16 cellular contexts compared by ENCODE assay signal in genomic region chrX:22351966-22352365, GRCh38.
DNase-seq lines count a peak whose midpoint lies in the region; FAIRE-seq and TF ChIP-seq lines count a peak whose summit lies in the region.
"Had no signal": no experiment of that assay in that cellular context is flagged by ENCODE, and none has a peak within 500 bp of the region (broad histone marks: within the 10 kb centered on the region; RNA-seq: fewer than 3 reads in every experiment).

No MANE protein-coding gene starts in this region.

- H3K79me2 ChIP-seq in endothelial cell of umbilical vein (ENCODE audit: control insufficient read depth, insufficient read depth, low read length) (no peaks in the 10 kb centered on the region), H9 (ENCODE audit: insufficient read depth, low read length) (no peaks in the 10 kb centered on the region)

- H3K79me1 ChIP-seq in H9 (ENCODE audit: insufficient read depth, low read depth, low read length, poor library complexity, severe bottlenecking) = no peaks in the 10 kb centered on the region

- H2AFZ ChIP-seq in endothelial cell of umbilical vein (ENCODE audit: low read depth, low read length) (no peak overlapping the region), H9 (ENCODE audit: low read length) (no peak overlapping the region)

- peaks cover 4% of the 10 kb centered on the region for H3K23me2 ChIP-seq in H9 (ENCODE audit: insufficient read length, low read depth, low read length, poor library complexity, severe bottlenecking)

- no peak overlapping the region for H3K23ac ChIP-seq in H9 (ENCODE audit: insufficient read length, low read depth, low read length)

- TF ChIP-seq CTCF in MCF 10A (IDR thresholded peaks at IDR 0.05; ENCODE audit: unreplicated experiment) (no peak), breast epithelium (IDR thresholded peaks at IDR 0.05) (no peak), endothelial cell of umbilical vein (IDR thresholded peaks at IDR 0.05; ENCODE audit: extremely low read depth in 1 of 2, insufficient read depth in 1 of 2, low read depth in 1 of 2, low read length in 2 of 2) (no peak), H9 (conservative IDR thresholded peaks at IDR 0.05) (no peak)

- no peak overlapping the region for H3K14ac ChIP-seq in H9 (ENCODE audit: insufficient read depth, low read length)

- no peak overlapping the region for H4K8ac ChIP-seq in H9 (replicated peaks; ENCODE audit: insufficient read length, low read depth, low read length)

- H3K56ac ChIP-seq in H9 (ENCODE audit: insufficient read length, low read depth, low read length) = no peak overlapping the region

- H3K4me1 Mint-ChIP-seq in MCF 10A (ENCODE audit: insufficient read depth, unreplicated experiment) (peaks cover 5% of the 10 kb centered on the region), H9 (peaks cover 20 to 28% of the 10 kb centered on the region in 2 experiments)
- H3K4me1 Mint-ChIP-seq: CD14-positive monocyte had no signal

- H3K36me3 ChIP-seq in breast epithelium = no peaks in the 10 kb centered on the region
- H3K36me3 ChIP-seq in endothelial cell of umbilical vein (ENCODE audit: control insufficient read depth in 2 of 2, extremely low read depth in 1 of 2, insufficient read depth in 2 of 2, low read length in 2 of 2) = no peaks in the 10 kb centered on the region

- H3K27me3 Mint-ChIP-seq in MCF 10A (ENCODE audit: insufficient read depth, unreplicated experiment) (peaks cover 87% of the 10 kb centered on the region), H9 (ENCODE audit: low read depth) (no peaks in the 10 kb centered on the region)

- H3K9ac ChIP-seq in endothelial cell of umbilical vein (replicated peaks; ENCODE audit: extremely low read depth, insufficient read depth, low read length) (no peak overlapping the region), H9 (ENCODE audit: extremely low read depth, insufficient read length, low read length) (no peak overlapping the region)

- no peak overlapping the region for H2BK120ac ChIP-seq in H9 (ENCODE audit: low read depth, low read length, poor library complexity, severe bottlenecking)

- H2BK5ac ChIP-seq in H9 (ENCODE audit: insufficient read length, low read length) = no peak overlapping the region

- no peak overlapping the region for H2BK15ac ChIP-seq in H9 (ENCODE audit: low read depth, low read length)

- BruUV-seq in MCF 10A (replicated peaks; lab: Mats Ljungman, UMichigan) = no TSS peak
- BruUV-seq in endothelial cell of umbilical vein (replicated peaks; lab: Mats Ljungman, UMichigan) = no TSS peak

- no peak for TF ChIP-seq POLR2A in breast epithelium (IDR thresholded peaks at IDR 0.05)
- TF ChIP-seq POLR2A in endothelial cell of umbilical vein (IDR thresholded peaks at IDR 0.05; ENCODE audit: low read depth, low read length) = no peak
- TF ChIP-seq POLR2A in erythroblast (IDR thresholded peaks at IDR 0.05; ENCODE audit: low read length) = no peak

- no peaks in the 10 kb centered on the region for H3K36me3 Mint-ChIP-seq in MCF 10A (ENCODE audit: insufficient read depth, unreplicated experiment)
- H3K36me3 Mint-ChIP-seq in H9 (ENCODE audit: insufficient read depth in 1 of 3, low read depth in 3 of 3) = no peaks in the 10 kb centered on the region; a peak in 1 of 7 replicates
- H3K36me3 Mint-ChIP-seq: CD14-positive monocyte had no signal

- H3K4me3 Mint-ChIP-seq in MCF 10A (ENCODE audit: unreplicated experiment) = no peak overlapping the region
- no peak overlapping the region for H3K4me3 Mint-ChIP-seq in H9
- H3K4me3 Mint-ChIP-seq: CD14-positive monocyte had no signal

- no peak overlapping the region for H2AK5ac ChIP-seq in H9 (ENCODE audit: insufficient read length, low read length)

- H3K18ac ChIP-seq in H9 (ENCODE audit: insufficient read length, low read depth, low read length) = no peak overlapping the region

- dilution Hi-C loops in endothelial cell of umbilical vein (cut with MboI; ENCODE audit: extremely low pct_ligation_motif_present, low sequenced_read_pairs) = no loop called here

- H4K20me1 ChIP-seq in endothelial cell of umbilical vein (replicated peaks; ENCODE audit: control insufficient read depth, extremely low read depth, insufficient read depth, low read length) (no peaks in the 10 kb centered on the region), H9 (ENCODE audit: control insufficient read depth, insufficient read depth, insufficient read length) (no peaks in the 10 kb centered on the region)

- no peak overlapping the region for H3K27ac Mint-ChIP-seq in MCF 10A (ENCODE audit: low read depth, unreplicated experiment)
- H3K27ac Mint-ChIP-seq in H9 = no peak overlapping the region
- H3K27ac Mint-ChIP-seq: CD14-positive monocyte had no signal

- POLR2A ChIA-PET in MCF 10A (lab: Yijun Ruan, JAX) (no interaction called here), endothelial cell of umbilical vein (lab: Charles Lee) (no interaction called here)

- no CpG with 5 or more reads among the region's 4 CpGs for WGBS in H9 (ENCODE audit: extremely low coverage, insufficient read length, low lambda C conversion rate)

- H3K27me3 ChIP-seq in breast epithelium (peaks cover 0 to 20% of the 10 kb centered on the region in 2 donors), endothelial cell of umbilical vein (ENCODE audit: control insufficient read depth in 2 of 2, insufficient read depth in 2 of 2, low read length in 2 of 2) (no peaks in the 10 kb centered on the region), H9 (ENCODE audit: insufficient read depth, low read length) (no peaks in the 10 kb centered on the region)

- intact Hi-C loops in MCF 10A (cut with micrococcal nuclease) = loop anchor here (10.0 kb wide), 1 partner anchor 367 kb away; no protein-coding TSS in a partner anchor
- intact Hi-C loops in breast epithelium (cut with DNase I; ENCODE audit: low total_unique reads) = no loop called here
- intact Hi-C loops in endothelial cell of umbilical vein (cut with micrococcal nuclease) = no loop called here

- CTCF ChIA-PET in MCF 10A (lab: Yijun Ruan, JAX) (interaction anchor here (1.0 kb wide), 1 partner anchor 215 kb away, joined by 4 read pairs; no protein-coding TSS in a partner anchor), endothelial cell of umbilical vein (lab: Charles Lee) (no interaction called here)

- H3K27ac ChIP-seq in breast epithelium = no peak overlapping the region
- no peak overlapping the region for H3K27ac ChIP-seq in endothelial cell of umbilical vein (ENCODE audit: insufficient read depth, low read depth, low read length)
- no peak overlapping the region for H3K27ac ChIP-seq in H9 (ENCODE audit: insufficient read length, low read depth, low read length)
- H3K27ac ChIP-seq: 22Rv1 had no signal

- H3K4ac ChIP-seq in H9 (ENCODE audit: low read depth, low read length) = no peak overlapping the region

- peak; percentile 18 for DNase-seq in MCF 10A (ENCODE audit: unreplicated experiment)
- DNase-seq in breast epithelium (ENCODE audit: low spot score in 2 of 2) = no peak
- peak; percentile 8 for DNase-seq in RCC 7860 (ENCODE audit: low spot score)
- peak; percentile 26 for DNase-seq in endothelial cell of umbilical vein (ENCODE audit: low read depth, low spot score)
- no peak for DNase-seq in activated T-cell treated with anti-CD3 and anti-CD28 coated beads for 4 hours
- no peak for DNase-seq in erythroblast (lab: John Stamatoyannopoulos, UW)
- no peak for DNase-seq in H9
- DNase-seq in stimulated activated CD4-positive, alpha-beta T cell treated with anti-CD3 and anti-CD28 coated beads, Interleukin-15, amount 100 ng/mL, for 24 hours = no peak
- DNase-seq: COR-L47, DMS153, KG1, NCI-H1417 treated with DMSO at 0.1 percent for 48 hours, NCI-H2029 treated with DMSO at 0.1 percent for 48 hours, NCI-H524 had no signal

- no peak overlapping the region for H2BK12ac ChIP-seq in H9 (ENCODE audit: insufficient read length, low read depth, low read length)

- H3K9me1 ChIP-seq in endothelial cell of umbilical vein (replicated peaks; ENCODE audit: control insufficient read depth, extremely low read depth, insufficient read depth, low read length) = no peaks in the 10 kb centered on the region

- no peaks in the 10 kb centered on the region for H3K9me3 ChIP-seq in breast epithelium
- H3K9me3 ChIP-seq in endothelial cell of umbilical vein (replicated peaks; ENCODE audit: control insufficient read depth, insufficient read depth, low read length) = no peaks in the 10 kb centered on the region
- H3K9me3 ChIP-seq in H9 (ENCODE audit: control insufficient read depth, low read depth, low read length) = no peaks in the 10 kb centered on the region

- H3T11ph ChIP-seq in H9 (ENCODE audit: low read length) = no peak overlapping the region

- H3K4me2 ChIP-seq in endothelial cell of umbilical vein (ENCODE audit: insufficient read depth, low read length) (no peak overlapping the region), H9 (ENCODE audit: insufficient read depth, insufficient read length, low read length) (no peak overlapping the region)

- no peak overlapping the region for H4K5ac ChIP-seq in H9 (ENCODE audit: insufficient read length, low read depth, low read length)

- H2BK20ac ChIP-seq in H9 (ENCODE audit: low read depth, low read length, poor library complexity, severe bottlenecking) = no peak overlapping the region

- no peak overlapping the region for H3K4me3 ChIP-seq in breast epithelium
- no peak overlapping the region for H3K4me3 ChIP-seq in endothelial cell of umbilical vein (replicated peaks in 1 of 3; ENCODE audit: insufficient read depth in 1 of 3, low read depth in 1 of 3, low read length in 3 of 3)

- H3K9me3 Mint-ChIP-seq in MCF 10A (ENCODE audit: unreplicated experiment) (no peaks in the 10 kb centered on the region), H9 (peaks cover 0 to 27% of the 10 kb centered on the region in 2 experiments; a peak in 4 of 5 replicates)

- H4K91ac ChIP-seq in H9 (ENCODE audit: insufficient read length, low read depth, low read length) = no peak overlapping the region

- no peaks in the 10 kb centered on the region for H3K4me1 ChIP-seq in breast epithelium
- H3K4me1 ChIP-seq in endothelial cell of umbilical vein (ENCODE audit: control insufficient read depth, extremely low read depth, insufficient read depth, low read length) = no peaks in the 10 kb centered on the region
- no peaks in the 10 kb centered on the region; the same call in 1 of the 2 replicates for H3K4me1 ChIP-seq in H9 (ENCODE audit: insufficient read depth, low read length)

- peak; percentile 52 for FAIRE-seq in RCC 7860 (lab: Jason Lieb, UNC)
- FAIRE-seq in endothelial cell of umbilical vein (lab: Jason Lieb, UNC) = no peak

TF ChIP-seq in endothelial cell of umbilical vein, 7 proteins besides CTCF, POLR2A, EP300 and RAD21:
- TF ChIP-seq GATA2 (IDR thresholded peaks at IDR 0.05; ENCODE audit: insufficient read depth, insufficient read length, low read depth, low read length) (no peak), JUN (IDR thresholded peaks at IDR 0.05; ENCODE audit: borderline replicate concordance, insufficient read depth, insufficient read length, low read depth) (peak; percentile 32), MAX (IDR thresholded peaks at IDR 0.05; ENCODE audit: insufficient read depth, insufficient read length) (no peak), FOS (IDR thresholded peaks at IDR 0.05; ENCODE audit: borderline replicate concordance, insufficient read depth, low read length) (peak; percentile 59)
TF ChIP-seq in endothelial cell of umbilical vein: peak in this region for 2.

Comparison
In these comparisons a context has a peak if more than half of its experiments do, and no peak if none do; other contexts are left out.
1. DNase-seq: peak in MCF 10A (single experiment), RCC 7860 (single experiment) and endothelial cell of umbilical vein (single experiment); none in breast epithelium (0 of 2), activated T-cell treated with anti-CD3 and anti-CD28 coated beads for 4 hours (single experiment), erythroblast (0 of 2), H9 (single experiment) and stimulated activated CD4-positive, alpha-beta T cell treated with anti-CD3 and anti-CD28 coated beads, Interleukin-15, amount 100 ng/mL, for 24 hours (single experiment).